In the genomic region with DNA sequence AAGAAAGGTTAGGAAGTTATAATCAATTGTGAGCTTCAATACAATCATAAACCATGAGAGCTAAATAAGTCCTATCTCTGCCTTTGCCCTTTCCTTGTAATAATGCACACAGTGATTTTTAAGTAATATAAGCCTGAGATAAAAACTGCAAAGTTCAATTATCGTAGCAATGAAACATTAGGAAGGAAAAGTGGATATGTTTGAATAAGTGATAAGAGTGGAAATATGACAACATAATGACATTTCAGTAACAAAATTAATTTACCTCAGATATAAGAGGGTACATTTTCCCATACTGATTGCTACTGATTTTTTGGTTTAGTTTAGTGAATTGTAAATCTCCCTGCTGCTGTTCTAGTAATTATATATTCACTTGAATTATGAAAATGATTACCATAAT, we compare ENCODE assay signal across 36 cellular contexts.
"Had no signal": no experiment of that assay in that cellular context is flagged by ENCODE, and none has a peak within 500 bp of the region (broad histone marks: within the 10 kb centered on the region; RNA-seq: fewer than 3 reads in every experiment).

No MANE protein-coding gene starts in this region.

- H3K4me1 ChIP-seq: adrenal gland, ascending aorta, body of pancreas, breast epithelium had no signal

- ATAC-seq: activated naive CD4-positive, alpha-beta T cell treated with anti-CD3 and anti-CD28 coated beads, Interleukin-2, amount 50 U/mL, for 72 hours; activated naive CD8-positive, alpha-beta T cell treated with anti-CD3 and anti-CD28 coated beads, Interleukin-2, amount 50 U/mL, for 24 hours; activated T-cell treated with anti-CD3 and anti-CD28 coated beads, Interleukin-2, amount 50 U/mL, for 4 hours; activated T-cell treated with anti-CD3 and anti-CD28 coated beads, Interleukin-2, amount 50 U/mL, for 72 hours; activated T-helper 17 cell treated with anti-CD3 and anti-CD28 coated beads, Interleukin-2, amount 50 U/mL, for 72 hours; body of pancreas had no signal

- H3K27me3 ChIP-seq: adrenal gland, ascending aorta, body of pancreas, brain microvascular endothelial cell, breast epithelium, cardiac muscle cell had no signal

- H3K27ac Mint-ChIP-seq: activated naive CD4-positive, alpha-beta T cell treated with anti-CD3 and anti-CD28 coated beads for 36 hours; activated naive CD4-positive, alpha-beta T cell treated with anti-CD3 and anti-CD28 coated beads, Interleukin-2, amount 10 ng/mL, durations not matched to agents 7 days and 5 days; activated naive CD4-positive, alpha-beta T cell treated with anti-CD3 and anti-CD28 coated beads, Interleukin-2, amount 50 U/mL, for 24 hours; activated naive CD4-positive, alpha-beta T cell treated with anti-CD3 and anti-CD28 coated beads, Interleukin-2, amount 50 U/mL, for 72 hours; activated naive CD8-positive, alpha-beta T cell; activated naive CD8-positive, alpha-beta T cell treated with anti-CD3 and anti-CD28 coated beads for 36 hours; activated naive CD8-positive, alpha-beta T cell treated with anti-CD3 and anti-CD28 coated beads, Interleukin-2, amount 10 ng/mL, durations not matched to agents 7 days and 5 days; activated naive CD8-positive, alpha-beta T cell treated with anti-CD3 and anti-CD28 coated beads, Interleukin-2, amount 50 U/mL, for 24 hours; activated T-cell treated with anti-CD3 and anti-CD28 coated beads, Interleukin-2, amount 50 U/mL, for 24 hours; activated T-cell treated with anti-CD3 and anti-CD28 coated beads, Interleukin-2, amount 50 U/mL, for 72 hours; activated T-helper 1 cell treated with anti-CD3 and anti-CD28 coated beads, Interleukin-12 subunit alpha, Interleukin-12 subunit beta, Interleukin-2, Interleukin-4 antibody, amounts not matched to agents 30 ng/mL and 10 ng/mL and 1 ng/mL, durations not matched to agents 14 hours and 24 hours and 36 hours; activated T-helper 17 cell treated with anti-CD3 and anti-CD28 coated beads, Interleukin-2, amount 50 U/mL, for 72 hours; activated T-helper 2 cell treated with anti-CD3 and anti-CD28 coated beads, Interferon-gamma antibody, Interleukin-2, Interleukin-4, amounts not matched to agents 10 μg/mL and 5 μg/mL and 100 μg/mL, durations not matched to agents 14 hours and 24 hours and 36 hours; brain had no signal

- H3K27ac ChIP-seq: adrenal gland, ascending aorta, body of pancreas, brain microvascular endothelial cell, breast epithelium, cardiac muscle cell had no signal

- H3K4me3 ChIP-seq: adrenal gland, ascending aorta, body of pancreas, breast epithelium, cardiac muscle cell had no signal

- H3K27me3 Mint-ChIP-seq: activated naive CD4-positive, alpha-beta T cell treated with anti-CD3 and anti-CD28 coated beads, Interleukin-2, amount 10 ng/mL, durations not matched to agents 7 days and 5 days; activated naive CD8-positive, alpha-beta T cell; activated naive CD8-positive, alpha-beta T cell treated with anti-CD3 and anti-CD28 coated beads for 36 hours; activated T-cell treated with anti-CD3 and anti-CD28 coated beads, Interleukin-2, amount 50 U/mL, for 24 hours; activated T-helper 17 cell treated with anti-CD3 and anti-CD28 coated beads, Interleukin-2, amount 50 U/mL, for 72 hours; brain; central memory CD8-positive, alpha-beta T cell had no signal

- H3K4me3 Mint-ChIP-seq: activated naive CD4-positive, alpha-beta T cell treated with anti-CD3 and anti-CD28 coated beads for 36 hours; activated naive CD4-positive, alpha-beta T cell treated with anti-CD3 and anti-CD28 coated beads, Interleukin-2, amount 10 ng/mL, durations not matched to agents 7 days and 5 days; activated naive CD4-positive, alpha-beta T cell treated with anti-CD3 and anti-CD28 coated beads, Interleukin-2, amount 50 U/mL, for 24 hours; activated naive CD8-positive, alpha-beta T cell; activated naive CD8-positive, alpha-beta T cell treated with anti-CD3 and anti-CD28 coated beads for 36 hours; activated naive CD8-positive, alpha-beta T cell treated with anti-CD3 and anti-CD28 coated beads, Interleukin-2, amount 10 ng/mL, durations not matched to agents 7 days and 5 days; activated naive CD8-positive, alpha-beta T cell treated with anti-CD3 and anti-CD28 coated beads, Interleukin-2, amount 50 U/mL, for 24 hours; activated T-cell treated with anti-CD3 and anti-CD28 coated beads, Interleukin-2, amount 50 U/mL, for 24 hours; activated T-cell treated with anti-CD3 and anti-CD28 coated beads, Interleukin-2, amount 50 U/mL, for 4 hours; activated T-cell treated with anti-CD3 and anti-CD28 coated beads, Interleukin-2, amount 50 U/mL, for 72 hours; activated T-helper 1 cell treated with anti-CD3 and anti-CD28 coated beads, Interleukin-12 subunit alpha, Interleukin-12 subunit beta, Interleukin-2, Interleukin-4 antibody, amounts not matched to agents 30 ng/mL and 10 ng/mL and 1 ng/mL, durations not matched to agents 14 hours and 24 hours and 36 hours; activated T-helper 17 cell treated with anti-CD3 and anti-CD28 coated beads, Interleukin-2, amount 50 U/mL, for 72 hours; brain; central memory CD8-positive, alpha-beta T cell had no signal

- H3K36me3 ChIP-seq: adrenal gland, ascending aorta, brain microvascular endothelial cell, breast epithelium, cardiac muscle cell had no signal

- H3K4me1 Mint-ChIP-seq: activated naive CD4-positive, alpha-beta T cell treated with anti-CD3 and anti-CD28 coated beads, Interleukin-2, amount 10 ng/mL, durations not matched to agents 7 days and 5 days; activated naive CD4-positive, alpha-beta T cell treated with anti-CD3 and anti-CD28 coated beads, Interleukin-2, amount 50 U/mL, for 24 hours; activated naive CD8-positive, alpha-beta T cell treated with anti-CD3 and anti-CD28 coated beads for 36 hours; activated naive CD8-positive, alpha-beta T cell treated with anti-CD3 and anti-CD28 coated beads, Interleukin-2, amount 10 ng/mL, durations not matched to agents 7 days and 5 days; activated naive CD8-positive, alpha-beta T cell treated with anti-CD3 and anti-CD28 coated beads, Interleukin-2, amount 50 U/mL, for 24 hours; activated T-helper 17 cell treated with anti-CD3 and anti-CD28 coated beads, Interleukin-2, amount 50 U/mL, for 72 hours; brain; central memory CD8-positive, alpha-beta T cell had no signal

- H3K36me3 Mint-ChIP-seq: activated naive CD4-positive, alpha-beta T cell treated with anti-CD3 and anti-CD28 coated beads, Interleukin-2, amount 10 ng/mL, durations not matched to agents 7 days and 5 days; activated naive CD4-positive, alpha-beta T cell treated with anti-CD3 and anti-CD28 coated beads, Interleukin-2, amount 50 U/mL, for 24 hours; activated naive CD4-positive, alpha-beta T cell treated with anti-CD3 and anti-CD28 coated beads, Interleukin-2, amount 50 U/mL, for 72 hours; activated naive CD8-positive, alpha-beta T cell; activated naive CD8-positive, alpha-beta T cell treated with anti-CD3 and anti-CD28 coated beads for 36 hours; activated naive CD8-positive, alpha-beta T cell treated with anti-CD3 and anti-CD28 coated beads, Interleukin-2, amount 10 ng/mL, durations not matched to agents 7 days and 5 days; brain had no signal

- H3K9me3 Mint-ChIP-seq: activated naive CD4-positive, alpha-beta T cell treated with anti-CD3 and anti-CD28 coated beads for 36 hours; activated naive CD4-positive, alpha-beta T cell treated with anti-CD3 and anti-CD28 coated beads, Interleukin-2, amount 10 ng/mL, durations not matched to agents 7 days and 5 days; activated naive CD4-positive, alpha-beta T cell treated with anti-CD3 and anti-CD28 coated beads, Interleukin-2, amount 50 U/mL, for 24 hours; activated naive CD4-positive, alpha-beta T cell treated with anti-CD3 and anti-CD28 coated beads, Interleukin-2, amount 50 U/mL, for 72 hours; activated naive CD8-positive, alpha-beta T cell treated with anti-CD3 and anti-CD28 coated beads for 36 hours; activated naive CD8-positive, alpha-beta T cell treated with anti-CD3 and anti-CD28 coated beads, Interleukin-2, amount 10 ng/mL, durations not matched to agents 7 days and 5 days; activated naive CD8-positive, alpha-beta T cell treated with anti-CD3 and anti-CD28 coated beads, Interleukin-2, amount 50 U/mL, for 24 hours; activated T-cell treated with anti-CD3 and anti-CD28 coated beads, Interleukin-2, amount 50 U/mL, for 24 hours; activated T-cell treated with anti-CD3 and anti-CD28 coated beads, Interleukin-2, amount 50 U/mL, for 4 hours; activated T-helper 1 cell treated with anti-CD3 and anti-CD28 coated beads, Interleukin-12 subunit alpha, Interleukin-12 subunit beta, Interleukin-2, Interleukin-4 antibody, amounts not matched to agents 30 ng/mL and 10 ng/mL and 1 ng/mL, durations not matched to agents 14 hours and 24 hours and 36 hours; activated T-helper 17 cell treated with anti-CD3 and anti-CD28 coated beads, Interleukin-2, amount 50 U/mL, for 72 hours; activated T-helper 2 cell treated with anti-CD3 and anti-CD28 coated beads, Interferon-gamma antibody, Interleukin-2, Interleukin-4, amounts not matched to agents 10 μg/mL and 5 μg/mL and 100 μg/mL, durations not matched to agents 14 hours and 24 hours and 36 hours; brain; central memory CD8-positive, alpha-beta T cell had no signal

- H3K9me3 ChIP-seq: adrenal gland, ascending aorta, body of pancreas, breast epithelium had no signal

- DNase-seq: activated effector memory CD4-positive, alpha-beta T cell treated with Interleukin-2 at 50 U/mL for 16 hours; activated gamma-delta T cell treated with Interleukin-2 at 50 U/mL for 16 hours; activated naive CD4-positive, alpha-beta T cell; activated naive CD4-positive, alpha-beta T cell treated with anti-CD3 and anti-CD28 coated beads for 36 hours; activated naive CD4-positive, alpha-beta T cell treated with anti-CD3 and anti-CD28 coated beads, Interleukin-2, amount 10 ng/mL, durations not matched to agents 7 days and 5 days; activated naive CD4-positive, alpha-beta T cell treated with anti-CD3 and anti-CD28 coated beads, Interleukin-2, amount 50 U/mL, for 16 hours; activated naive CD4-positive, alpha-beta T cell treated with Interleukin-2 at 50 U/mL for 16 hours; activated naive CD8-positive, alpha-beta T cell treated with anti-CD3 and anti-CD28 coated beads for 36 hours; activated naive CD8-positive, alpha-beta T cell treated with anti-CD3 and anti-CD28 coated beads, Interleukin-2, amount 10 ng/mL, durations not matched to agents 7 days and 5 days; activated naive CD8-positive, alpha-beta T cell treated with anti-CD3 and anti-CD28 coated beads, Interleukin-2, amount 50 U/mL, for 24 hours; activated T-cell treated with anti-CD3 and anti-CD28 coated beads, Interleukin-2, amount 50 U/mL, for 1 hour; activated T-cell treated with anti-CD3 and anti-CD28 coated beads, Interleukin-2, amount 50 U/mL, for 24 hours; activated T-cell treated with anti-CD3 and anti-CD28 coated beads, Interleukin-2, amount 50 U/mL, for 4 hours; activated T-cell treated with anti-CD3 and anti-CD28 coated beads, Interleukin-2, amount 50 U/mL, for 48 hours; activated T-cell treated with anti-CD3 and anti-CD28 coated beads, Interleukin-2, amount 50 U/mL, for 72 hours; adrenal gland; amniotic stem cell; amygdala; anterior cingulate cortex; aorta; body of pancreas; brain microvascular endothelial cell; caudate nucleus; central memory CD4-positive, alpha-beta T cell; cerebellar nuclear complex had no signal
